2 cellular contexts compared by ENCODE assay signal in the genomic region with DNA sequence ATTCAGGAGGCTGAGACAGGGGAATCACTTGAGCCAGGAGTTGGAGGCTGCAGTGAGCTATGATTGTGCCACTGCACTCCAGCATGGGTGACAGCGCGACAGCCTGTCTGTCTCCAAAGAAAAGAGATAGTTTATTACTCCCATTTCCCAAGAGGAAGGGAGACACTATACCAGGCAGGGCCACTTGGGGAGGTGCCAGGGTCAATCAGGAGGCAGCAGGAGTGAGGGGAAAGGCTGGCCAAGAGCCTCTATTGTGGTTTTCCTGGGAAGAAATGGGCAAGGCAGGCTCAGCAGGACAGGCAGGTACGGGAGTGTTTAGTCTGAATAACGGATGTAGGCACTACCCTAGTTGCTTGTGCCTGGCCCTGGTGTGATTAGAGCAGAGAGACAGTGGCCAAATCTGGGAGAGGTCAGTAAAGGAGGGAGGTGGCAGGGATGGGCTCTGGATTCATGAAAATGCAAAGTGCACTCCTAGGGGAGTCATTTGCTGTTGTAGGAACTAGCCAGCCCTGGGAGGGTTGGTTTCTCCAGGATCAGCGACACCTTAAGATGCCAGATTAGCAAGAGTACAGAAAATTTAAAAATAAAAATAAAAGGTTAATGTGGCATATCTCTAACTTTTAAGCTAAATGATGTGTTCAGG.
TF ChIP-seq lines count a peak whose summit lies in the region.

No MANE protein-coding gene starts in this region.

TF ChIP-seq in IMR-90, 13 proteins besides CTCF, POLR2A, EP300 and RAD21:
- TF ChIP-seq MAFK (IDR thresholded peaks at IDR 0.05; ENCODE audit: low read depth, low read length) (no peak), RFX5 (IDR thresholded peaks at IDR 0.05; ENCODE audit: low read depth, low read length) (no peak), RCOR1 (IDR thresholded peaks at IDR 0.05; ENCODE audit: insufficient replicate concordance, low read length) (no peak), BHLHE40 (IDR thresholded peaks at IDR 0.05; ENCODE audit: low read depth, low read length) (no peak), NFE2L2 (IDR thresholded peaks at IDR 0.05; ENCODE audit: low read depth, low read length) (no peak), FOS (IDR thresholded peaks at IDR 0.05; ENCODE audit: low read depth, low read length) (no peak), CHD1 (IDR thresholded peaks at IDR 0.05; ENCODE audit: low read depth, low read length) (no peak), SMC3 (IDR thresholded peaks at IDR 0.05; ENCODE audit: low read depth, low read length) (no peak), MXI1 (IDR thresholded peaks at IDR 0.05; ENCODE audit: borderline replicate concordance, low read depth, low read length) (no peak), MAZ (IDR thresholded peaks at IDR 0.05; ENCODE audit: borderline replicate concordance, low read depth, low read length) (no peak), CEBPB (IDR thresholded peaks at IDR 0.05; ENCODE audit: low read depth, low read length) (no peak)
- TF ChIP-seq, protein P1, sequence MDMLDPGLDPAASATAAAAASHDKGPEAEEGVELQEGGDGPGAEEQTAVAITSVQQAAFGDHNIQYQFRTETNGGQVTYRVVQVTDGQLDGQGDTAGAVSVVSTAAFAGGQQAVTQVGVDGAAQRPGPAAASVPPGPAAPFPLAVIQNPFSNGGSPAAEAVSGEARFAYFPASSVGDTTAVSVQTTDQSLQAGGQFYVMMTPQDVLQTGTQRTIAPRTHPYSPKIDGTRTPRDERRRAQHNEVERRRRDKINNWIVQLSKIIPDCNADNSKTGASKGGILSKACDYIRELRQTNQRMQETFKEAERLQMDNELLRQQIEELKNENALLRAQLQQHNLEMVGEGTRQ (IDR thresholded peaks at IDR 0.05; ENCODE audit: low read depth, low read length), result no peak
- TF ChIP-seq, protein P2, sequence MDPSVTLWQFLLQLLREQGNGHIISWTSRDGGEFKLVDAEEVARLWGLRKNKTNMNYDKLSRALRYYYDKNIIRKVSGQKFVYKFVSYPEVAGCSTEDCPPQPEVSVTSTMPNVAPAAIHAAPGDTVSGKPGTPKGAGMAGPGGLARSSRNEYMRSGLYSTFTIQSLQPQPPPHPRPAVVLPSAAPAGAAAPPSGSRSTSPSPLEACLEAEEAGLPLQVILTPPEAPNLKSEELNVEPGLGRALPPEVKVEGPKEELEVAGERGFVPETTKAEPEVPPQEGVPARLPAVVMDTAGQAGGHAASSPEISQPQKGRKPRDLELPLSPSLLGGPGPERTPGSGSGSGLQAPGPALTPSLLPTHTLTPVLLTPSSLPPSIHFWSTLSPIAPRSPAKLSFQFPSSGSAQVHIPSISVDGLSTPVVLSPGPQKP (IDR thresholded peaks at IDR 0.05; ENCODE audit: borderline replicate concordance, low read depth, low read length), result no peak

TF ChIP-seq in K562, 482 proteins besides CTCF, POLR2A, EP300 and RAD21:
- TF ChIP-seq ZNF79 (CRISPR knock-in tag; IDR thresholded peaks at IDR 0.05; ENCODE audit: low read depth) (no peak), ZNF324 (CRISPR knock-in tag; IDR thresholded peaks at IDR 0.05) (no peak)
- TF ChIP-seq, protein P3, sequence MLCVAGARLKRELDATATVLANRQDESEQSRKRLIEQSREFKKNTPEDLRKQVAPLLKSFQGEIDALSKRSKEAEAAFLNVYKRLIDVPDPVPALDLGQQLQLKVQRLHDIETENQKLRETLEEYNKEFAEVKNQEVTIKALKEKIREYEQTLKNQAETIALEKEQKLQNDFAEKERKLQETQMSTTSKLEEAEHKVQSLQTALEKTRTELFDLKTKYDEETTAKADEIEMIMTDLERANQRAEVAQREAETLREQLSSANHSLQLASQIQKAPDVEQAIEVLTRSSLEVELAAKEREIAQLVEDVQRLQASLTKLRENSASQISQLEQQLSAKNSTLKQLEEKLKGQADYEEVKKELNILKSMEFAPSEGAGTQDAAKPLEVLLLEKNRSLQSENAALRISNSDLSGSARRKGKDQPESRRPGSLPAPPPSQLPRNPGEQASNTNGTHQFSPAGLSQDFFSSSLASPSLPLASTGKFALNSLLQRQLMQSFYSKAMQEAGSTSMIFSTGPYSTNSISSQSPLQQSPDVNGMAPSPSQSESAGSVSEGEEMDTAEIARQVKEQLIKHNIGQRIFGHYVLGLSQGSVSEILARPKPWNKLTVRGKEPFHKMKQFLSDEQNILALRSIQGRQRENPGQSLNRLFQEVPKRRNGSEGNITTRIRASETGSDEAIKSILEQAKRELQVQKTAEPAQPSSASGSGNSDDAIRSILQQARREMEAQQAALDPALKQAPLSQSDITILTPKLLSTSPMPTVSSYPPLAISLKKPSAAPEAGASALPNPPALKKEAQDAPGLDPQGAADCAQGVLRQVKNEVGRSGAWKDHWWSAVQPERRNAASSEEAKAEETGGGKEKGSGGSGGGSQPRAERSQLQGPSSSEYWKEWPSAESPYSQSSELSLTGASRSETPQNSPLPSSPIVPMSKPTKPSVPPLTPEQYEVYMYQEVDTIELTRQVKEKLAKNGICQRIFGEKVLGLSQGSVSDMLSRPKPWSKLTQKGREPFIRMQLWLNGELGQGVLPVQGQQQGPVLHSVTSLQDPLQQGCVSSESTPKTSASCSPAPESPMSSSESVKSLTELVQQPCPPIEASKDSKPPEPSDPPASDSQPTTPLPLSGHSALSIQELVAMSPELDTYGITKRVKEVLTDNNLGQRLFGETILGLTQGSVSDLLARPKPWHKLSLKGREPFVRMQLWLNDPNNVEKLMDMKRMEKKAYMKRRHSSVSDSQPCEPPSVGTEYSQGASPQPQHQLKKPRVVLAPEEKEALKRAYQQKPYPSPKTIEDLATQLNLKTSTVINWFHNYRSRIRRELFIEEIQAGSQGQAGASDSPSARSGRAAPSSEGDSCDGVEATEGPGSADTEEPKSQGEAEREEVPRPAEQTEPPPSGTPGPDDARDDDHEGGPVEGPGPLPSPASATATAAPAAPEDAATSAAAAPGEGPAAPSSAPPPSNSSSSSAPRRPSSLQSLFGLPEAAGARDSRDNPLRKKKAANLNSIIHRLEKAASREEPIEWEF (CRISPR knock-in tag; IDR thresholded peaks at IDR 0.05), result no peak
- TF ChIP-seq, protein P4, sequence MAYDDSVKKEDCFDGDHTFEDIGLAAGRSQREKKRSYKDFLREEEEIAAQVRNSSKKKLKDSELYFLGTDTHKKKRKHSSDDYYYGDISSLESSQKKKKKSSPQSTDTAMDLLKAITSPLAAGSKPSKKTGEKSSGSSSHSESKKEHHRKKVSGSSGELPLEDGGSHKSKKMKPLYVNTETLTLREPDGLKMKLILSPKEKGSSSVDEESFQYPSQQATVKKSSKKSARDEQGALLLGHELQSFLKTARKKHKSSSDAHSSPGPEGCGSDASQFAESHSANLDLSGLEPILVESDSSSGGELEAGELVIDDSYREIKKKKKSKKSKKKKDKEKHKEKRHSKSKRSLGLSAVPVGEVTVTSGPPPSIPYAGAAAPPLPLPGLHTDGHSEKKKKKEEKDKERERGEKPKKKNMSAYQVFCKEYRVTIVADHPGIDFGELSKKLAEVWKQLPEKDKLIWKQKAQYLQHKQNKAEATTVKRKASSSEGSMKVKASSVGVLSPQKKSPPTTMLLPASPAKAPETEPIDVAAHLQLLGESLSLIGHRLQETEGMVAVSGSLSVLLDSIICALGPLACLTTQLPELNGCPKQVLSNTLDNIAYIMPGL (CRISPR knock-in tag; IDR thresholded peaks at IDR 0.05), result no peak
- TF ChIP-seq, protein P5, sequence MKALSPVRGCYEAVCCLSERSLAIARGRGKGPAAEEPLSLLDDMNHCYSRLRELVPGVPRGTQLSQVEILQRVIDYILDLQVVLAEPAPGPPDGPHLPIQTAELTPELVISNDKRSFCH (CRISPR knock-in tag; IDR thresholded peaks at IDR 0.05), result no peak
- TF ChIP-seq, protein P5 (tag; IDR thresholded peaks at IDR 0.05), result no peak
TF ChIP-seq in K562: peak in this region for 0.
